23 cellular contexts compared by ENCODE assay signal in genomic region chr9:14303526-14303925, GRCh38. TPM values are rescaled to one million over a fixed set of nuclear protein-coding genes. Genes with fewer than 3 reads are reported as not detected.
DNase-seq lines count a peak whose midpoint lies in the region; ATAC-seq and TF ChIP-seq lines count a peak whose summit lies in the region.
"Had no signal": no experiment of that assay in that cellular context is flagged by ENCODE, and none has a peak within 500 bp of the region (broad histone marks: within the 10 kb centered on the region; RNA-seq: fewer than 3 reads in every experiment).

No MANE protein-coding gene starts in this region.

- H3K4me3 Mint-ChIP-seq in Caco-2 (ENCODE audit: unreplicated experiment) = no peak overlapping the region
- H3K4me3 Mint-ChIP-seq: activated CD4-positive, alpha-beta memory T cell treated with anti-CD3 and anti-CD28 coated beads for 36 hours; CD4-positive, alpha-beta memory T cell had no signal

- peak overlapping the region; percentile 79 for H3K27ac ChIP-seq in angular gyrus (ENCODE audit: low read depth, low read length)
- H3K27ac ChIP-seq: upper lobe of right lung had no signal

- no peaks in the 10 kb centered on the region for H3K27me3 ChIP-seq in Caco-2 (replicated peaks; ENCODE audit: control insufficient read depth, insufficient read depth, low read length)
- H3K27me3 ChIP-seq: upper lobe of right lung had no signal

- no peak for TF ChIP-seq POLR2A in GM18505 (IDR thresholded peaks at IDR 0.05; ENCODE audit: borderline replicate concordance, extremely low read depth, insufficient read depth, insufficient read length)

- H3K4me3 ChIP-seq in Caco-2 (ENCODE audit: low read depth, low read length) = no peak overlapping the region
- H3K4me3 ChIP-seq: skin epidermis, upper lobe of right lung had no signal

- POLR2A ChIA-PET in Caco-2 (lab: Charles Lee) = no interaction called here

- CTCF ChIA-PET in Caco-2 (lab: Charles Lee) = no interaction called here

- no peak for ATAC-seq in GM18505 (IDR thresholded peaks at IDR 0.05; ENCODE audit: unreplicated experiment)
- ATAC-seq: stimulated activated naive CD8-positive, alpha-beta T cell treated with anti-CD3 and anti-CD28 coated beads, Interleukin-15, Interleukin-2, amounts not matched to agents 100 U/mL and 50 U/mL, for 24 hours; upper lobe of right lung had no signal

- no peak for TF ChIP-seq CTCF in Caco-2 (IDR thresholded peaks at IDR 0.05; ENCODE audit: insufficient read depth in 1 of 2, low read depth in 1 of 2, low read length in 1 of 2, severe bottlenecking in 1 of 2, unreplicated experiment in 1 of 2)

- DNase-seq in NCI-H1105 (lab: John Stamatoyannopoulos, UW) = peak; percentile 93
- DNase-seq in globus pallidus (ENCODE audit: low spot score) = peak; percentile 96
- peak; percentile 94 for DNase-seq in putamen (ENCODE audit: low spot score)
- no peak for DNase-seq in cerebellar cortex (ENCODE audit: low spot score)
- DNase-seq in Caco-2 = no peak
- DNase-seq in GM03348 (ENCODE audit: low spot score) = no peak
- DNase-seq: activated CD4-positive, alpha-beta memory T cell treated with anti-CD3 and anti-CD28 coated beads for 36 hours; activated CD4-positive, CD25-positive, alpha-beta regulatory T cell; activated naive CD4-positive, alpha-beta T cell; activated T-cell treated with anti-CD3 and anti-CD28 coated beads for 4 hours; CD4-positive, alpha-beta memory T cell; DMS53; effector memory CD4-positive, alpha-beta T cell; glutamatergic neuron; H7; NCI-H1092 treated with DMSO at 0.1 percent for 48 hours; stimulated activated CD4-positive, alpha-beta T cell treated with anti-CD3 and anti-CD28 coated beads, Interleukin-2, amount 100 ng/mL, for 48 hours; stimulated activated naive CD8-positive, alpha-beta T cell treated with anti-CD3 and anti-CD28 coated beads, Interleukin-15, Interleukin-2, amounts not matched to agents 100 U/mL and 50 U/mL, for 24 hours; T1000; upper lobe of right lung had no signal

- peaks cover 6% of the 10 kb centered on the region for H3K27me3 Mint-ChIP-seq in Caco-2 (ENCODE audit: insufficient read depth, unreplicated experiment)

- no peaks in the 10 kb centered on the region for H3K36me3 ChIP-seq in Caco-2 (ENCODE audit: control insufficient read depth, insufficient read depth, low read length)

- H3K4me1 Mint-ChIP-seq in Caco-2 (ENCODE audit: low read depth, unreplicated experiment) = no peaks in the 10 kb centered on the region
- H3K4me1 Mint-ChIP-seq: CD4-positive, alpha-beta memory T cell had no signal

- intact Hi-C loops in Caco-2 (cut with micrococcal nuclease; ENCODE audit: unreplicated experiment) = no loop called here

- no peak overlapping the region for H3K27ac Mint-ChIP-seq in Caco-2 (ENCODE audit: unreplicated experiment)
- H3K27ac Mint-ChIP-seq: activated CD4-positive, alpha-beta memory T cell treated with anti-CD3 and anti-CD28 coated beads for 36 hours; CD4-positive, alpha-beta memory T cell had no signal

- no peaks in the 10 kb centered on the region for H3K9me3 Mint-ChIP-seq in Caco-2 (ENCODE audit: unreplicated experiment)
- H3K9me3 Mint-ChIP-seq: activated CD4-positive, alpha-beta memory T cell treated with anti-CD3 and anti-CD28 coated beads for 36 hours had no signal

- H3K36me3 Mint-ChIP-seq in Caco-2 (ENCODE audit: insufficient read depth, unreplicated experiment) = no peaks in the 10 kb centered on the region
- H3K36me3 Mint-ChIP-seq: activated CD4-positive, alpha-beta memory T cell treated with anti-CD3 and anti-CD28 coated beads for 36 hours; CD4-positive, alpha-beta memory T cell had no signal

- no TSS peak for BruUV-seq in Caco-2 (replicated peaks; lab: Mats Ljungman, UMichigan)

- H3K9me3 ChIP-seq in Caco-2 = no peaks in the 10 kb centered on the region
- H3K9me3 ChIP-seq: upper lobe of right lung had no signal

- H3K4me1 ChIP-seq in Caco-2 = no peaks in the 10 kb centered on the region

RNA-seq across cellular contexts. Expression of gene NFIB, which starts 10.4 kb away (rescaled TPM):
- total RNA-seq in Caco-2 (2022) = 0.44 and 0.61 TPM in 2 replicates
- total RNA-seq: activated CD4-positive, alpha-beta memory T cell treated with anti-CD3 and anti-CD28 coated beads for 36 hours; CD4-positive, alpha-beta memory T cell had no signal

Comparison
In these comparisons a context has a peak if more than half of its experiments do, and no peak if none do; other contexts are left out.
1. DNase-seq: peak in NCI-H1105 (single experiment), globus pallidus (single experiment) and putamen (single experiment); none in cerebellar cortex (single experiment), Caco-2 (0 of 2) and GM03348 (single experiment).